10 cellular contexts compared by ENCODE assay signal in the genomic region with DNA sequence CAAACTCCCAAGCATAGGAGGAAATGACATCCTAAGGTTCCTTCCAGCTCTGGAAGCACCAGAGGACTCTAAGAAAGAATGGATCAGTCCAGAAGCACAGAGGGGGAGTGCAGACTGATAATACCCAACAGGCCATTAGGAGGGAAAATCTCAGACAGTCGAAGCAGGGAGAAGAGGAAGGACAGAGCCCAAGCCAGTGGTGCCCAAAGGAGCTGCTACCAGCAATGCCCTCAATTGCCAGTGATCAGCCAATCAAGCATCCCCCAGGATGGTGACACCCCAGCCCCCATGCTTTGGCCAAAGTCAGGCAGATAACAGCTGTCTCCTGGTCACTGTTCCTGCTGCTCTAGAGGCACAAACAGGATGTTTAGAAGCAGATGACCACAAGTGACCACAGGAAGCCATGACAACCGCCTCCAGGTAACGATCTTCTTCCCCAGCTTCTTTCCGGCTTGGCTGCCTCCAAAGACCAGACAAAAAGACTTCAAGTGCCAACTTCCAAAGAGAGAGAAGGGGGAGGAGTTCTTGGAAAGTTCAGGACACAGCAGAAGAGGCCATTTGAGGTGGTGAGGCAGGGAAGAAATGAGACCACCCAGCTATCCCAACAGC. TPM values are rescaled to one million over a fixed set of nuclear protein-coding genes. Genes with fewer than 3 reads are reported as not detected.
DNase-seq lines count a peak whose midpoint lies in the region; ATAC-seq, FAIRE-seq and TF ChIP-seq lines count a peak whose summit lies in the region.
"Had no signal": no experiment of that assay in that cellular context is flagged by ENCODE, and none has a peak within 500 bp of the region (broad histone marks: within the 10 kb centered on the region; RNA-seq: fewer than 3 reads in every experiment).

No MANE protein-coding gene starts in this region.

- H3K27ac ChIP-seq in breast epithelium = peak overlapping the region; percentile 78 to 90
- H3K27ac ChIP-seq in upper lobe of right lung = peak overlapping the region; percentile 75

- H3K9me3 Mint-ChIP-seq in activated naive CD8-positive, alpha-beta T cell (ENCODE audit: low read depth) = no peaks in the 10 kb centered on the region
- H3K9me3 Mint-ChIP-seq in activated naive CD8-positive, alpha-beta T cell treated with anti-CD3 and anti-CD28 coated beads for 36 hours = no peaks in the 10 kb centered on the region
- no peaks in the 10 kb centered on the region for H3K9me3 Mint-ChIP-seq in mesothelial cell of epicardium

- no peaks in the 10 kb centered on the region for H3K36me3 ChIP-seq in breast epithelium
- no peaks in the 10 kb centered on the region for H3K36me3 ChIP-seq in upper lobe of right lung

- peak overlapping the region; percentile 70 for H3K4me3 Mint-ChIP-seq in activated naive CD8-positive, alpha-beta T cell
- no peak overlapping the region for H3K4me3 Mint-ChIP-seq in activated naive CD8-positive, alpha-beta T cell treated with anti-CD3 and anti-CD28 coated beads for 36 hours
- H3K4me3 Mint-ChIP-seq in mesothelial cell of epicardium = no peak overlapping the region

- H3K4me1 Mint-ChIP-seq in activated naive CD8-positive, alpha-beta T cell (ENCODE audit: low read depth) = peaks cover 77% of the 10 kb centered on the region
- H3K4me1 Mint-ChIP-seq in activated naive CD8-positive, alpha-beta T cell treated with anti-CD3 and anti-CD28 coated beads for 36 hours = peaks cover 64% of the 10 kb centered on the region
- peaks cover 43% of the 10 kb centered on the region for H3K4me1 Mint-ChIP-seq in mesothelial cell of epicardium

- peak; percentile 24 for ATAC-seq in upper lobe of right lung
- ATAC-seq in GM18907 (IDR thresholded peaks at IDR 0.05; ENCODE audit: unreplicated experiment) = no peak

- no peak for FAIRE-seq in GM12892 (lab: Jason Lieb, UNC)

- no peak for TF ChIP-seq CTCF in breast epithelium (IDR thresholded peaks at IDR 0.05)
- TF ChIP-seq CTCF in mesothelial cell of epicardium (IDR thresholded peaks at IDR 0.05; ENCODE audit: unreplicated experiment) = no peak
- no peak for TF ChIP-seq CTCF in upper lobe of right lung (IDR thresholded peaks at IDR 0.05)

- intact Hi-C loops in breast epithelium (cut with DNase I; ENCODE audit: low total_unique reads) = no loop called here
- intact Hi-C loops in upper lobe of right lung (cut with DNase I) = no loop called here

- no peak for DNase-seq in activated naive CD8-positive, alpha-beta T cell treated with anti-CD3 and anti-CD28 coated beads for 36 hours
- DNase-seq in breast epithelium (ENCODE audit: low spot score in 2 of 2) (no peak), mesothelial cell of epicardium (ENCODE audit: low spot score in 2 of 2, unreplicated experiment in 2 of 2) (no peak), upper lobe of right lung (no peak), NCI-H1105 treated with DMSO at 0.1 percent for 48 hours (lab: John Stamatoyannopoulos, UW) (no peak), GM12892 (ENCODE audit: insufficient read length) (no peak)
- DNase-seq: stimulated activated naive CD4-positive, alpha-beta T cell treated with Interleukin-2 at 50 U/mL for 16 hours had no signal

- no peaks in the 10 kb centered on the region for H3K27me3 Mint-ChIP-seq in activated naive CD8-positive, alpha-beta T cell
- H3K27me3 Mint-ChIP-seq in activated naive CD8-positive, alpha-beta T cell treated with anti-CD3 and anti-CD28 coated beads for 36 hours = no peaks in the 10 kb centered on the region
- H3K27me3 Mint-ChIP-seq in mesothelial cell of epicardium (ENCODE audit: low read depth) = no peaks in the 10 kb centered on the region

- peak overlapping the region; percentile 9 to 48 (median 33) for H3K4me3 ChIP-seq in breast epithelium
- H3K4me3 ChIP-seq in upper lobe of right lung = peak overlapping the region; percentile 23

- TF ChIP-seq POLR2A in breast epithelium (IDR thresholded peaks at IDR 0.05) = no peak
- no peak for TF ChIP-seq POLR2A in GM12892 (IDR thresholded peaks at IDR 0.05; ENCODE audit: low read depth, low read length)

- no peaks in the 10 kb centered on the region for H3K27me3 ChIP-seq in breast epithelium
- H3K27me3 ChIP-seq in upper lobe of right lung = no peaks in the 10 kb centered on the region

- peaks cover 5% of the 10 kb centered on the region for H3K36me3 Mint-ChIP-seq in activated naive CD8-positive, alpha-beta T cell
- H3K36me3 Mint-ChIP-seq in activated naive CD8-positive, alpha-beta T cell treated with anti-CD3 and anti-CD28 coated beads for 36 hours = peaks cover 9% of the 10 kb centered on the region
- H3K36me3 Mint-ChIP-seq in mesothelial cell of epicardium = peaks cover 2% of the 10 kb centered on the region

- H3K27ac Mint-ChIP-seq in activated naive CD8-positive, alpha-beta T cell = peak overlapping the region; percentile 46
- H3K27ac Mint-ChIP-seq in activated naive CD8-positive, alpha-beta T cell treated with anti-CD3 and anti-CD28 coated beads for 36 hours = no peak overlapping the region
- peak overlapping the region; percentile 88 for H3K27ac Mint-ChIP-seq in mesothelial cell of epicardium

- no peaks in the 10 kb centered on the region for H3K9me3 ChIP-seq in breast epithelium
- H3K9me3 ChIP-seq in upper lobe of right lung = no peaks in the 10 kb centered on the region

- H3K4me1 ChIP-seq in breast epithelium (peaks cover 2 to 12% of the 10 kb centered on the region in 2 donors), upper lobe of right lung (peaks cover 77% of the 10 kb centered on the region)

RNA-seq across cellular contexts. Expression of a gene that starts 16.2 kb away (rescaled TPM):
- total RNA-seq in activated naive CD8-positive, alpha-beta T cell treated with anti-CD3 and anti-CD28 coated beads for 36 hours = 10 to 100 TPM; 37.1 to 39.2 TPM
- total RNA-seq in breast epithelium (10 to 100 TPM; 44.8 to 74.1 (median 53.9) TPM), mesothelial cell of epicardium (113 to 123 TPM (median 117 TPM) in 3 replicates), upper lobe of right lung (105 TPM)
- polyA plus RNA-seq in GM12892 (2012; ENCODE audit: missing spikeins) = 16.2 TPM

RNA-seq across cellular contexts. Expression of a gene that starts 42.3 kb away (rescaled TPM):
- total RNA-seq in activated naive CD8-positive, alpha-beta T cell treated with anti-CD3 and anti-CD28 coated beads for 36 hours = 1,000 to 10,000 TPM; 1,075 to 1,133 TPM
- total RNA-seq in breast epithelium (under 1 TPM; under 0.01 TPM), mesothelial cell of epicardium (9,118 to 10,048 TPM (median 9,930 TPM) in 3 replicates), upper lobe of right lung (14,226 TPM)
- polyA plus RNA-seq in GM12892 (2012; ENCODE audit: missing spikeins) = 3,040 TPM

RNA-seq across cellular contexts. Expression of a gene that starts 43.7 kb away (rescaled TPM):
- 100 to 1,000 TPM; 768 to 829 TPM for total RNA-seq in activated naive CD8-positive, alpha-beta T cell treated with anti-CD3 and anti-CD28 coated beads for 36 hours
- under 1 TPM in 2 of 3 donors, not detected in 1; under 0.01 TPM for total RNA-seq in breast epithelium
- total RNA-seq in mesothelial cell of epicardium = 5,196 to 5,477 TPM (median 5,368 TPM) in 3 replicates
- 2,477 TPM for total RNA-seq in upper lobe of right lung
- 3,072 TPM for polyA plus RNA-seq in GM12892 (2012; ENCODE audit: missing spikeins)
- total RNA-seq: SK-MEL-5 had no signal

RNA-seq across cellular contexts. Expression of a gene that starts 48.5 kb away (rescaled TPM):
- 1,000 to 10,000 TPM; 3,852 to 4,173 TPM for total RNA-seq in activated naive CD8-positive, alpha-beta T cell treated with anti-CD3 and anti-CD28 coated beads for 36 hours
- 1,000 to 10,000 TPM; 3,137 to 4,833 (median 3,312) TPM for total RNA-seq in breast epithelium
- total RNA-seq in mesothelial cell of epicardium = 1,924 to 1,989 TPM (median 1,950 TPM) in 3 replicates
- 1,192 TPM for total RNA-seq in upper lobe of right lung
- 6,108 TPM for polyA plus RNA-seq in GM12892 (2012; ENCODE audit: missing spikeins)

RNA-seq across cellular contexts. Expression of a gene that starts 52.8 kb away (rescaled TPM):
- 1 to 10 TPM; 1.9 to 2.1 TPM for total RNA-seq in activated naive CD8-positive, alpha-beta T cell treated with anti-CD3 and anti-CD28 coated beads for 36 hours
- total RNA-seq in breast epithelium (1 to 10 TPM in 2 of 3 donors, under 1 TPM in 1; 0.98 to 3.1 (median 1.6) TPM), mesothelial cell of epicardium (3.9 to 4.6 TPM (median 4.3 TPM) in 3 replicates), upper lobe of right lung (2.4 TPM)
- 0.95 TPM for polyA plus RNA-seq in GM12892 (2012; ENCODE audit: missing spikeins)

Comparison
In these comparisons a context has a peak if more than half of its experiments do, and no peak if none do; other contexts are left out.
1. RNA of a gene that starts 42.3 kb away (total RNA-seq): 14,226 TPM in upper lobe of right lung (single experiment), 9,118 to 10,048 TPM in mesothelial cell of epicardium and 1,075 to 1,133 TPM in activated naive CD8-positive, alpha-beta T cell treated with anti-CD3 and anti-CD28 coated beads for 36 hours; under 0.01 TPM in breast epithelium; every median in the first group is over 1,000 times any median in the second.
2. RNA of a gene that starts 43.7 kb away (total RNA-seq): 5,196 to 5,477 TPM in mesothelial cell of epicardium, 2,477 TPM in upper lobe of right lung (single experiment) and 768 to 829 TPM in activated naive CD8-positive, alpha-beta T cell treated with anti-CD3 and anti-CD28 coated beads for 36 hours; under 0.01 TPM in breast epithelium; every median in the first group is over 100 times any median in the second.